In genomic region chr11:79453617-79454016, GRCh38 we compare ENCODE assay signal across 29 cellular contexts.
"Had no signal": no experiment of that assay in that cellular context is flagged by ENCODE, and none has a peak within 500 bp of the region (broad histone marks: within the 10 kb centered on the region; RNA-seq: fewer than 3 reads in every experiment).

No MANE protein-coding gene starts in this region.

- H3K9me3 ChIP-seq: suprapubic skin, testis, thoracic aorta, thyroid gland, tibial artery, tibial nerve, transverse colon, upper lobe of left lung, upper lobe of right lung, uterus, vagina had no signal

- H3K36me3 Mint-ChIP-seq: stimulated activated effector memory CD8-positive, alpha-beta T cell treated with anti-CD3 and anti-CD28 coated beads, Interleukin-12 subunit alpha, Interleukin-12 subunit beta, amount 100 ng/mL, for 72 hours; stimulated activated memory B cell treated with anti-CD40 and anti-IgM and Interleukin-4, amounts not matched to agents 10 μg/mL and 1 μg/mL and 100 μg/mL, for 72 hours; stimulated activated naive B cell treated with anti-CD40 and anti-IgM and Interleukin-4, amounts not matched to agents 10 μg/mL and 1 μg/mL and 100 μg/mL, for 72 hours; type B pancreatic cell had no signal

- DNase-seq: stimulated activated CD4-positive, alpha-beta T cell treated with anti-CD3 and anti-CD28 coated beads, Interleukin-2, amount 100 ng/mL, for 48 hours; stimulated activated CD4-positive, alpha-beta T cell treated with anti-CD3 and anti-CD28 coated beads, Interleukin-4, amount 100 ng/mL, for 1 hour; stimulated activated CD4-positive, alpha-beta T cell treated with anti-CD3 and anti-CD28 coated beads, Interleukin-4, amount 100 ng/mL, for 24 hours; stimulated activated CD4-positive, alpha-beta T cell treated with anti-CD3 and anti-CD28 coated beads, Interleukin-4, amount 100 ng/mL, for 4 hours; stimulated activated CD8-positive, alpha-beta memory T cell treated with anti-CD3 and anti-CD28 coated beads, Interleukin-4, amount 100 ng/mL, for 48 hours; stimulated activated naive B cell treated with anti-CD40 and anti-IgM and Interleukin-4, amounts not matched to agents 10 μg/mL and 1 μg/mL and 100 μg/mL, for 72 hours; stimulated activated naive CD4-positive, alpha-beta T cell; stimulated activated naive CD4-positive, alpha-beta T cell treated with Interleukin-2 at 50 U/mL for 16 hours; stimulated activated naive CD8-positive, alpha-beta T cell treated with anti-CD3 and anti-CD28 coated beads, Interleukin-15, amount 100 ng/mL, for 72 hours; stimulated activated naive CD8-positive, alpha-beta T cell treated with anti-CD3 and anti-CD28 coated beads, Interleukin-15, Interleukin-2, amounts not matched to agents 100 U/mL and 50 U/mL, for 24 hours; stomach; substantia nigra; testis; thyroid gland; tibial artery; transverse colon; trophoblast cell; upper lobe of left lung; upper lobe of right lung; uterus had no signal

- H3K27ac Mint-ChIP-seq: stimulated activated effector memory CD8-positive, alpha-beta T cell treated with anti-CD3 and anti-CD28 coated beads, Interleukin-12 subunit alpha, Interleukin-12 subunit beta, amount 100 ng/mL, for 72 hours; stimulated activated memory B cell treated with anti-CD40 and anti-IgM and Interleukin-4, amounts not matched to agents 10 μg/mL and 1 μg/mL and 100 μg/mL, for 72 hours; stimulated activated naive B cell treated with anti-CD40 and anti-IgM and Interleukin-4, amounts not matched to agents 10 μg/mL and 1 μg/mL and 100 μg/mL, for 72 hours; stimulated activated naive CD8-positive, alpha-beta T cell treated with anti-CD3 and anti-CD28 coated beads, Interleukin-15, amount 100 ng/mL, for 72 hours; stimulated activated naive CD8-positive, alpha-beta T cell treated with anti-CD3 and anti-CD28 coated beads, Interleukin-15, Interleukin-2, amounts not matched to agents 100 ng/mL and 50 ng/mL, for 24 hours; type B pancreatic cell had no signal

- H3K4me3 Mint-ChIP-seq: stimulated activated effector memory CD8-positive, alpha-beta T cell treated with anti-CD3 and anti-CD28 coated beads, Interleukin-12 subunit alpha, Interleukin-12 subunit beta, amount 100 ng/mL, for 72 hours; stimulated activated memory B cell treated with anti-CD40 and anti-IgM and Interleukin-4, amounts not matched to agents 10 μg/mL and 1 μg/mL and 100 μg/mL, for 72 hours; stimulated activated naive B cell treated with anti-CD40 and anti-IgM and Interleukin-4, amounts not matched to agents 10 μg/mL and 1 μg/mL and 100 μg/mL, for 72 hours; stimulated activated naive CD8-positive, alpha-beta T cell treated with anti-CD3 and anti-CD28 coated beads, Interleukin-15, amount 100 ng/mL, for 72 hours; stimulated activated naive CD8-positive, alpha-beta T cell treated with anti-CD3 and anti-CD28 coated beads, Interleukin-15, Interleukin-2, amounts not matched to agents 100 ng/mL and 50 ng/mL, for 24 hours; type B pancreatic cell had no signal

- FAIRE-seq: urothelium cell line had no signal

- H3K4me1 ChIP-seq: stomach, suprapubic skin, testis, tibial artery, tibial nerve, transverse colon, upper lobe of left lung, upper lobe of right lung, uterus, vagina had no signal

- ATAC-seq: stimulated activated effector memory CD8-positive, alpha-beta T cell treated with anti-CD3 and anti-CD28 coated beads, Interleukin-12 subunit alpha, Interleukin-12 subunit beta, amount 100 ng/mL, for 72 hours; stimulated activated memory B cell treated with anti-CD40 and anti-IgM and Interleukin-4, amounts not matched to agents 10 μg/mL and 1 μg/mL and 100 μg/mL, for 72 hours; stimulated activated naive B cell treated with anti-CD40 and anti-IgM and Interleukin-4, amounts not matched to agents 10 μg/mL and 1 μg/mL and 100 μg/mL, for 72 hours; stimulated activated naive CD8-positive, alpha-beta T cell treated with anti-CD3 and anti-CD28 coated beads, Interleukin-15, amount 100 ng/mL, for 72 hours; stimulated activated naive CD8-positive, alpha-beta T cell treated with anti-CD3 and anti-CD28 coated beads, Interleukin-15, Interleukin-2, amounts not matched to agents 100 U/mL and 50 U/mL, for 24 hours; upper lobe of right lung had no signal

- H3K4me3 ChIP-seq: stomach, suprapubic skin, testis, thoracic aorta, thyroid gland, tibial artery, tibial nerve, transverse colon, upper lobe of left lung, upper lobe of right lung, uterus, vagina had no signal

- H3K27ac ChIP-seq: stomach, suprapubic skin, testis, thoracic aorta, thyroid gland, tibial artery, tibial nerve, transverse colon, upper lobe of left lung, upper lobe of right lung, uterus, vagina had no signal

- H3K4me1 Mint-ChIP-seq: stimulated activated effector memory CD8-positive, alpha-beta T cell treated with anti-CD3 and anti-CD28 coated beads, Interleukin-12 subunit alpha, Interleukin-12 subunit beta, amount 100 ng/mL, for 72 hours; stimulated activated memory B cell treated with anti-CD40 and anti-IgM and Interleukin-4, amounts not matched to agents 10 μg/mL and 1 μg/mL and 100 μg/mL, for 72 hours; stimulated activated naive B cell treated with anti-CD40 and anti-IgM and Interleukin-4, amounts not matched to agents 10 μg/mL and 1 μg/mL and 100 μg/mL, for 72 hours; stimulated activated naive CD8-positive, alpha-beta T cell treated with anti-CD3 and anti-CD28 coated beads, Interleukin-15, amount 100 ng/mL, for 72 hours had no signal

- H3K36me3 ChIP-seq: stomach, suprapubic skin, thoracic aorta, thyroid gland, tibial artery, tibial nerve, transverse colon, upper lobe of left lung, upper lobe of right lung, uterus, vagina had no signal

- H3K27me3 Mint-ChIP-seq: type B pancreatic cell had no signal

- H3K27me3 ChIP-seq: suprapubic skin, testis, thyroid gland, tibial nerve, transverse colon, upper lobe of left lung, vagina had no signal

- H3K9me3 Mint-ChIP-seq: stimulated activated memory B cell treated with anti-CD40 and anti-IgM and Interleukin-4, amounts not matched to agents 10 μg/mL and 1 μg/mL and 100 μg/mL, for 72 hours; stimulated activated naive B cell treated with anti-CD40 and anti-IgM and Interleukin-4, amounts not matched to agents 10 μg/mL and 1 μg/mL and 100 μg/mL, for 72 hours; type B pancreatic cell had no signal
